1 cellular context compared by ENCODE assay signal in the genomic region with DNA sequence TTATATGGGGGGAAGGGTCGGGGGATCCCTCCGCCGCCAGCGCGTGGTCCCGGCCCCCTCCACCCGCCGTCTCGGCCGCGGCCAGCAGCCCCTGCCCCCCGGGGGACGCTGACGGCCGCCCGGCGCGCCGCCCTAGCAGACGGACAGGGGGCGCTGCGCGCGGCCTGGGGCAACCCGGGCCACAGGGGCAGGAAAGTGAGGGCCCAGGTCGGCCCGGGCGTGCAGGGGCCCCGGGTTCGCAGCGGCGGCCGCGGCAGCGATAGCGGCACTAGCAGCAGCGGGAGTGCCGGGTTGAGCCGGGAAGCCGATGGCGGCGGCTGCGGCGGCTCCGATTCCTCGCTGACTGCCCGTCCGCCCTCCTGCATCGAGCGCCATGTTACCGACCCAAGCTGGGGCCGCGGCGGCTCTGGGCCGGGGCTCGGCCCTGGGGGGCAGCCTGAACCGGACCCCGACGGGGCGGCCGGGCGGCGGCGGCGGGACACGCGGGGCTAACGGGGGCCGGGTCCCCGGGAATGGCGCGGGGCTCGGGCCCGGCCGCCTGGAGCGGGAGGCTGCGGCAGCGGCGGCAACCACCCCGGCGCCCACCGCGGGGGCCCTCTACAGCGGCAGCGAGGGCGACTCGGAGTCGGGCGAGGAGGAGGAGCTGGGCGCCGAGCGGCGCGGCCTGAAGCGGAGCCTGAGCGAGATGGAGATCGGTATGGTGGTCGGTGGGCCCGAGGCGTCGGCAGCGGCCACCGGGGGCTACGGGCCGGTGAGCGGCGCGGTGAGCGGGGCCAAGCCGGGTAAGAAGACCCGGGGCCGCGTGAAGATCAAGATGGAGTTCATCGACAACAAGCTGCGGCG.
TF ChIP-seq lines count a peak whose summit lies in the region.

No MANE protein-coding gene starts in this region.

TF ChIP-seq in HepG2, 621 proteins besides CTCF, POLR2A, EP300 and RAD21 (continued from another document and continues in another):
- TF ChIP-seq, protein P1, sequence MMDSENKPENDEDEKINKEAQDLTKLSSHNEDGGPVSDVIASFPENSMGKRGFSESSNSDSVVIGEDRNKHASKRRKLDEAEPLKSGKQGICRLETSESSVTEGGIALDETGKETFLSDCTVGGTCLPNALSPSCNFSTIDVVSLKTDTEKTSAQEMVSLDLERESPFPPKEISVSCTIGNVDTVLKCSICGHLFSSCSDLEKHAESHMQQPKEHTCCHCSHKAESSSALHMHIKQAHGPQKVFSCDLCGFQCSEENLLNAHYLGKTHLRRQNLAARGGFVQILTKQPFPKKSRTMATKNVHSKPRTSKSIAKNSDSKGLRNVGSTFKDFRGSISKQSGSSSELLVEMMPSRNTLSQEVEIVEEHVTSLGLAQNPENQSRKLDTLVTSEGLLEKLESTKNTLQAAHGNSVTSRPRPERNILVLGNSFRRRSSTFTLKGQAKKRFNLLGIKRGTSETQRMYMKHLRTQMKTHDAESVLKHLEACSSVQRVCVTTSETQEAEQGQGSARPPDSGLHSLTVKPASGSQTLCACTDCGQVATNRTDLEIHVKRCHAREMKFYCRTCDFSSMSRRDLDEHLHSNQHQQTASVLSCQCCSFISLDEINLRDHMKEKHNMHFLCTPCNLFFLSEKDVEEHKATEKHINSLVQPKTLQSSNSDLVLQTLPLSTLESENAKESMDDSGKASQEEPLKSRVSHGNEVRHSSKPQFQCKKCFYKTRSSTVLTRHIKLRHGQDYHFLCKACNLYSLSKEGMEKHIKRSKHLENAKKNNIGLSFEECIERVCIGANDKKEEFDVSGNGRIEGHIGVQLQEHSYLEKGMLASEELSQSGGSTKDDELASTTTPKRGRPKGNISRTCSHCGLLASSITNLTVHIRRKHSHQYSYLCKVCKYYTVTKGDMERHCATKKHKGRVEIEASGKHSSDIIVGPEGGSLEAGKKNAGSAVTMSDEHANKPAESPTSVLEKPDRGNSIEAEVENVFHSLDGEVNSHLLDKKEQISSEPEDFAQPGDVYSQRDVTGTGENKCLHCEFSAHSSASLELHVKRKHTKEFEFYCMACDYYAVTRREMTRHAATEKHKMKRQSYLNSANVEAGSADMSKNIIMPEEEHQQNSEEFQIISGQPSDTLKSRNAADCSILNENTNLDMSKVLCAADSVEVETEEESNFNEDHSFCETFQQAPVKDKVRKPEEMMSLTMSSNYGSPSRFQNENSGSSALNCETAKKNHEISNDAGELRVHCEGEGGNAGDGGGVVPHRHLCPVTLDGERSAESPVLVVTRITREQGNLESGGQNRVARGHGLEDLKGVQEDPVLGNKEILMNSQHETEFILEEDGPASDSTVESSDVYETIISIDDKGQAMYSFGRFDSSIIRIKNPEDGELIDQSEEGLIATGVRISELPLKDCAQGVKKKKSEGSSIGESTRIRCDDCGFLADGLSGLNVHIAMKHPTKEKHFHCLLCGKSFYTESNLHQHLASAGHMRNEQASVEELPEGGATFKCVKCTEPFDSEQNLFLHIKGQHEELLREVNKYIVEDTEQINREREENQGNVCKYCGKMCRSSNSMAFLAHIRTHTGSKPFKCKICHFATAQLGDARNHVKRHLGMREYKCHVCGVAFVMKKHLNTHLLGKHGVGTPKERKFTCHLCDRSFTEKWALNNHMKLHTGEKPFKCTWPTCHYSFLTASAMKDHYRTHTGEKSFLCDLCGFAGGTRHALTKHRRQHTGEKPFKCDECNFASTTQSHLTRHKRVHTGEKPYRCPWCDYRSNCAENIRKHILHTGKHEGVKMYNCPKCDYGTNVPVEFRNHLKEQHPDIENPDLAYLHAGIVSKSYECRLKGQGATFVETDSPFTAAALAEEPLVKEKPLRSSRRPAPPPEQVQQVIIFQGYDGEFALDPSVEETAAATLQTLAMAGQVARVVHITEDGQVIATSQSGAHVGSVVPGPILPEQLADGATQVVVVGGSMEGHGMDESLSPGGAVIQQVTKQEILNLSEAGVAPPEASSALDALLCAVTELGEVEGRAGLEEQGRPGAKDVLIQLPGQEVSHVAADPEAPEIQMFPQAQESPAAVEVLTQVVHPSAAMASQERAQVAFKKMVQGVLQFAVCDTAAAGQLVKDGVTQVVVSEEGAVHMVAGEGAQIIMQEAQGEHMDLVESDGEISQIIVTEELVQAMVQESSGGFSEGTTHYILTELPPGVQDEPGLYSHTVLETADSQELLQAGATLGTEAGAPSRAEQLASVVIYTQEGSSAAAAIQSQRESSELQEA (CRISPR knock-in tag; IDR thresholded peaks at IDR 0.05; ENCODE audit: not compliant biosample characterization) = no peak
- TF ChIP-seq RXRB (CRISPR knock-in tag; IDR thresholded peaks at IDR 0.05; ENCODE audit: borderline replicate concordance) (peak; percentile 25), KDM1A (CRISPR knock-in tag; IDR thresholded peaks at IDR 0.05) (peak; percentile 93; the same call in 1 of the 2 replicates), LCORL (IDR thresholded peaks at IDR 0.05) (no peak), LCORL (CRISPR knock-in tag; IDR thresholded peaks at IDR 0.05) (no peak), PHF8 (CRISPR knock-in tag; IDR thresholded peaks at IDR 0.05) (peak; percentile 67), ZNF232 (CRISPR knock-in tag; IDR thresholded peaks at IDR 0.05; ENCODE audit: borderline replicate concordance) (no peak), HMG20A (CRISPR knock-in tag; IDR thresholded peaks at IDR 0.05; ENCODE audit: borderline replicate concordance) (no peak), RBFOX2 (IDR thresholded peaks at IDR 0.05; ENCODE audit: low read depth, low read length) (peak; percentile 89), NFYB (CRISPR knock-in tag; IDR thresholded peaks at IDR 0.05) (no peak), ZSCAN9 (CRISPR knock-in tag; IDR thresholded peaks at IDR 0.05; ENCODE audit: borderline replicate concordance) (no peak), ZNF549 (CRISPR knock-in tag; IDR thresholded peaks at IDR 0.05) (no peak), TMF1 (CRISPR knock-in tag; IDR thresholded peaks at IDR 0.05; ENCODE audit: low read depth) (peak; percentile 37; the same call in 1 of the 2 replicates), JARID2 (CRISPR knock-in tag; IDR thresholded peaks at IDR 0.05; ENCODE audit: insufficient replicate concordance) (no peak), NFYC (CRISPR knock-in tag; IDR thresholded peaks at IDR 0.05) (no peak), ZNF501 (CRISPR knock-in tag; IDR thresholded peaks at IDR 0.05) (no peak), EZH2 (conservative IDR thresholded peaks at IDR 0.05; ENCODE audit: low read depth, low read length) (no peak), FOXA1 (IDR thresholded peaks at IDR 0.05) (no peak), FOXA1 (CRISPR knock-in tag; IDR thresholded peaks at IDR 0.05) (no peak), ZNF780A (CRISPR knock-in tag; IDR thresholded peaks at IDR 0.05) (no peak; the same call in 1 of the 2 replicates), MBNL3 (CRISPR knock-in tag; conservative IDR thresholded peaks at IDR 0.05) (no peak), KLF6 (CRISPR knock-in tag; IDR thresholded peaks at IDR 0.05) (0 out of 2 replicates have a peak, but pooled peaks have one; percentile 52), MLLT10 (CRISPR knock-in tag; IDR thresholded peaks at IDR 0.05) (no peak), FIP1L1 (IDR thresholded peaks at IDR 0.05; ENCODE audit: borderline replicate concordance, insufficient read depth, low read depth, low read length) (no peak), SAP130 (CRISPR knock-in tag; IDR thresholded peaks at IDR 0.05; ENCODE audit: low read depth) (peak; percentile 92), ZSCAN30 (CRISPR knock-in tag; IDR thresholded peaks at IDR 0.05) (no peak)
- TF ChIP-seq, protein P2, sequence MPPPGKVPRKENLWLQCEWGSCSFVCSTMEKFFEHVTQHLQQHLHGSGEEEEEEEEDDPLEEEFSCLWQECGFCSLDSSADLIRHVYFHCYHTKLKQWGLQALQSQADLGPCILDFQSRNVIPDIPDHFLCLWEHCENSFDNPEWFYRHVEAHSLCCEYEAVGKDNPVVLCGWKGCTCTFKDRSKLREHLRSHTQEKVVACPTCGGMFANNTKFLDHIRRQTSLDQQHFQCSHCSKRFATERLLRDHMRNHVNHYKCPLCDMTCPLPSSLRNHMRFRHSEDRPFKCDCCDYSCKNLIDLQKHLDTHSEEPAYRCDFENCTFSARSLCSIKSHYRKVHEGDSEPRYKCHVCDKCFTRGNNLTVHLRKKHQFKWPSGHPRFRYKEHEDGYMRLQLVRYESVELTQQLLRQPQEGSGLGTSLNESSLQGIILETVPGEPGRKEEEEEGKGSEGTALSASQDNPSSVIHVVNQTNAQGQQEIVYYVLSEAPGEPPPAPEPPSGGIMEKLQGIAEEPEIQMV (CRISPR knock-in tag; IDR thresholded peaks at IDR 0.05; ENCODE audit: low read depth) = no peak; the same call in 1 of the 2 replicates
- TF ChIP-seq, protein P3, sequence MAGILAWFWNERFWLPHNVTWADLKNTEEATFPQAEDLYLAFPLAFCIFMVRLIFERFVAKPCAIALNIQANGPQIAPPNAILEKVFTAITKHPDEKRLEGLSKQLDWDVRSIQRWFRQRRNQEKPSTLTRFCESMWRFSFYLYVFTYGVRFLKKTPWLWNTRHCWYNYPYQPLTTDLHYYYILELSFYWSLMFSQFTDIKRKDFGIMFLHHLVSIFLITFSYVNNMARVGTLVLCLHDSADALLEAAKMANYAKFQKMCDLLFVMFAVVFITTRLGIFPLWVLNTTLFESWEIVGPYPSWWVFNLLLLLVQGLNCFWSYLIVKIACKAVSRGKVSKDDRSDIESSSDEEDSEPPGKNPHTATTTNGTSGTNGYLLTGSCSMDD (CRISPR knock-in tag; IDR thresholded peaks at IDR 0.05) = peak; percentile 66; the same call in 1 of the 2 replicates
- TF ChIP-seq, protein P4, sequence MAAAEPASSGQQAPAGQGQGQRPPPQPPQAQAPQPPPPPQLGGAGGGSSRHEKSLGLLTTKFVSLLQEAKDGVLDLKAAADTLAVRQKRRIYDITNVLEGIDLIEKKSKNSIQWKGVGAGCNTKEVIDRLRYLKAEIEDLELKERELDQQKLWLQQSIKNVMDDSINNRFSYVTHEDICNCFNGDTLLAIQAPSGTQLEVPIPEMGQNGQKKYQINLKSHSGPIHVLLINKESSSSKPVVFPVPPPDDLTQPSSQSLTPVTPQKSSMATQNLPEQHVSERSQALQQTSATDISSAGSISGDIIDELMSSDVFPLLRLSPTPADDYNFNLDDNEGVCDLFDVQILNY (CRISPR knock-in tag; conservative IDR thresholded peaks at IDR 0.05) = peak; percentile 62; the same call in 1 of the 2 replicates
- TF ChIP-seq, protein P5, sequence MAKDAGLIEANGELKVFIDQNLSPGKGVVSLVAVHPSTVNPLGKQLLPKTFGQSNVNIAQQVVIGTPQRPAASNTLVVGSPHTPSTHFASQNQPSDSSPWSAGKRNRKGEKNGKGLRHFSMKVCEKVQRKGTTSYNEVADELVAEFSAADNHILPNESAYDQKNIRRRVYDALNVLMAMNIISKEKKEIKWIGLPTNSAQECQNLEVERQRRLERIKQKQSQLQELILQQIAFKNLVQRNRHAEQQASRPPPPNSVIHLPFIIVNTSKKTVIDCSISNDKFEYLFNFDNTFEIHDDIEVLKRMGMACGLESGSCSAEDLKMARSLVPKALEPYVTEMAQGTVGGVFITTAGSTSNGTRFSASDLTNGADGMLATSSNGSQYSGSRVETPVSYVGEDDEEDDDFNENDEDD (CRISPR knock-in tag; IDR thresholded peaks at IDR 0.05; ENCODE audit: borderline replicate concordance) = peak; percentile 77; the same call in 1 of the 2 replicates
- TF ChIP-seq, protein P6, sequence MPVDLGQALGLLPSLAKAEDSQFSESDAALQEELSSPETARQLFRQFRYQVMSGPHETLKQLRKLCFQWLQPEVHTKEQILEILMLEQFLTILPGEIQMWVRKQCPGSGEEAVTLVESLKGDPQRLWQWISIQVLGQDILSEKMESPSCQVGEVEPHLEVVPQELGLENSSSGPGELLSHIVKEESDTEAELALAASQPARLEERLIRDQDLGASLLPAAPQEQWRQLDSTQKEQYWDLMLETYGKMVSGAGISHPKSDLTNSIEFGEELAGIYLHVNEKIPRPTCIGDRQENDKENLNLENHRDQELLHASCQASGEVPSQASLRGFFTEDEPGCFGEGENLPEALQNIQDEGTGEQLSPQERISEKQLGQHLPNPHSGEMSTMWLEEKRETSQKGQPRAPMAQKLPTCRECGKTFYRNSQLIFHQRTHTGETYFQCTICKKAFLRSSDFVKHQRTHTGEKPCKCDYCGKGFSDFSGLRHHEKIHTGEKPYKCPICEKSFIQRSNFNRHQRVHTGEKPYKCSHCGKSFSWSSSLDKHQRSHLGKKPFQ (CRISPR knock-in tag; IDR thresholded peaks at IDR 0.05; ENCODE audit: insufficient replicate concordance) = no peak
- TF ChIP-seq, protein P7, sequence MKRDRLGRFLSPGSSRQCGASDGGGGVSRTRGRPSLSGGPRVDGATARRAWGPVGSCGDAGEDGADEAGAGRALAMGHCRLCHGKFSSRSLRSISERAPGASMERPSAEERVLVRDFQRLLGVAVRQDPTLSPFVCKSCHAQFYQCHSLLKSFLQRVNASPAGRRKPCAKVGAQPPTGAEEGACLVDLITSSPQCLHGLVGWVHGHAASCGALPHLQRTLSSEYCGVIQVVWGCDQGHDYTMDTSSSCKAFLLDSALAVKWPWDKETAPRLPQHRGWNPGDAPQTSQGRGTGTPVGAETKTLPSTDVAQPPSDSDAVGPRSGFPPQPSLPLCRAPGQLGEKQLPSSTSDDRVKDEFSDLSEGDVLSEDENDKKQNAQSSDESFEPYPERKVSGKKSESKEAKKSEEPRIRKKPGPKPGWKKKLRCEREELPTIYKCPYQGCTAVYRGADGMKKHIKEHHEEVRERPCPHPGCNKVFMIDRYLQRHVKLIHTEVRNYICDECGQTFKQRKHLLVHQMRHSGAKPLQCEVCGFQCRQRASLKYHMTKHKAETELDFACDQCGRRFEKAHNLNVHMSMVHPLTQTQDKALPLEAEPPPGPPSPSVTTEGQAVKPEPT (CRISPR knock-in tag; IDR thresholded peaks at IDR 0.05; ENCODE audit: low read depth) = no peak
- TF ChIP-seq, protein P8, sequence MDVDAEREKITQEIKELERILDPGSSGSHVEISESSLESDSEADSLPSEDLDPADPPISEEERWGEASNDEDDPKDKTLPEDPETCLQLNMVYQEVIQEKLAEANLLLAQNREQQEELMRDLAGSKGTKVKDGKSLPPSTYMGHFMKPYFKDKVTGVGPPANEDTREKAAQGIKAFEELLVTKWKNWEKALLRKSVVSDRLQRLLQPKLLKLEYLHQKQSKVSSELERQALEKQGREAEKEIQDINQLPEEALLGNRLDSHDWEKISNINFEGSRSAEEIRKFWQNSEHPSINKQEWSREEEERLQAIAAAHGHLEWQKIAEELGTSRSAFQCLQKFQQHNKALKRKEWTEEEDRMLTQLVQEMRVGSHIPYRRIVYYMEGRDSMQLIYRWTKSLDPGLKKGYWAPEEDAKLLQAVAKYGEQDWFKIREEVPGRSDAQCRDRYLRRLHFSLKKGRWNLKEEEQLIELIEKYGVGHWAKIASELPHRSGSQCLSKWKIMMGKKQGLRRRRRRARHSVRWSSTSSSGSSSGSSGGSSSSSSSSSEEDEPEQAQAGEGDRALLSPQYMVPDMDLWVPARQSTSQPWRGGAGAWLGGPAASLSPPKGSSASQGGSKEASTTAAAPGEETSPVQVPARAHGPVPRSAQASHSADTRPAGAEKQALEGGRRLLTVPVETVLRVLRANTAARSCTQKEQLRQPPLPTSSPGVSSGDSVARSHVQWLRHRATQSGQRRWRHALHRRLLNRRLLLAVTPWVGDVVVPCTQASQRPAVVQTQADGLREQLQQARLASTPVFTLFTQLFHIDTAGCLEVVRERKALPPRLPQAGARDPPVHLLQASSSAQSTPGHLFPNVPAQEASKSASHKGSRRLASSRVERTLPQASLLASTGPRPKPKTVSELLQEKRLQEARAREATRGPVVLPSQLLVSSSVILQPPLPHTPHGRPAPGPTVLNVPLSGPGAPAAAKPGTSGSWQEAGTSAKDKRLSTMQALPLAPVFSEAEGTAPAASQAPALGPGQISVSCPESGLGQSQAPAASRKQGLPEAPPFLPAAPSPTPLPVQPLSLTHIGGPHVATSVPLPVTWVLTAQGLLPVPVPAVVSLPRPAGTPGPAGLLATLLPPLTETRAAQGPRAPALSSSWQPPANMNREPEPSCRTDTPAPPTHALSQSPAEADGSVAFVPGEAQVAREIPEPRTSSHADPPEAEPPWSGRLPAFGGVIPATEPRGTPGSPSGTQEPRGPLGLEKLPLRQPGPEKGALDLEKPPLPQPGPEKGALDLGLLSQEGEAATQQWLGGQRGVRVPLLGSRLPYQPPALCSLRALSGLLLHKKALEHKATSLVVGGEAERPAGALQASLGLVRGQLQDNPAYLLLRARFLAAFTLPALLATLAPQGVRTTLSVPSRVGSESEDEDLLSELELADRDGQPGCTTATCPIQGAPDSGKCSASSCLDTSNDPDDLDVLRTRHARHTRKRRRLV (CRISPR knock-in tag; IDR thresholded peaks at IDR 0.05) = 0 out of 2 replicates have a peak, but pooled peaks have one; percentile 48
